In the genomic region with DNA sequence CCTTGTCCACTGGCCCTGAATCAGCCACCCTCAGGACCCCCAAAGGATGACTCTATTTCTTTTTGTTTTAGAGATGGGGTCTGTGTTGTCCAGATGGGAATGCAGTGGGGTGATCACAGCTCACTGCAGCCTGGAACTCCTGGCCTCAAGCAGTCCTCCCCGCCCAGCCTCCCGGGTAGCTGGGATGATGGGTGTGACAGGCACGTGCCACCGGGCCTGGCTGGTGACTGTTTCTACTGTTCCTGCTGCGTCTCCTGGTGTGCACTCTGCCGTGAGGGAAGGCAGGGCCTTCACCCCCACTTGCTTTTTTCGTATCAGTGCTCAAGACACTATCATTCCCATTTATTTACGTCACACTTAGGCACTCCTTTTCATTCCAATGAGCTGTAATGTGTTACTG, we compare ENCODE assay signal across 21 cellular contexts. TPM values are rescaled to one million over a fixed set of nuclear protein-coding genes. Genes with fewer than 3 reads are reported as not detected.
DNase-seq lines count a peak whose midpoint lies in the region; ATAC-seq and TF ChIP-seq lines count a peak whose summit lies in the region.
"Had no signal": no experiment of that assay in that cellular context is flagged by ENCODE, and none has a peak within 500 bp of the region (broad histone marks: within the 10 kb centered on the region; RNA-seq: fewer than 3 reads in every experiment).

No MANE protein-coding gene starts in this region.

- no peak overlapping the region for H3K4me3 ChIP-seq in neural progenitor cell
- H3K4me3 ChIP-seq: GM12878, GM23338 had no signal

- H4K20me1 ChIP-seq in neural progenitor cell (ENCODE audit: low read depth), result no peaks in the 10 kb centered on the region

- H3K36me3 ChIP-seq in neural progenitor cell, result no peaks in the 10 kb centered on the region
- H3K36me3 ChIP-seq: BE2C had no signal

- H3F3A ChIP-seq in neural progenitor cell (ENCODE audit: low read depth), result peaks cover 15% of the 10 kb centered on the region

- H3K9ac ChIP-seq in neural progenitor cell, result no peak overlapping the region
- H3K9ac ChIP-seq: KMS-11 had no signal

- no peak overlapping the region for H2AFZ ChIP-seq in neural progenitor cell (replicated peaks)
- H2AFZ ChIP-seq: GM23338 had no signal

- H3K9me3 ChIP-seq in neural progenitor cell (ENCODE audit: low read depth), result no peaks in the 10 kb centered on the region
- H3K9me3 ChIP-seq: BE2C had no signal

- no peaks in the 10 kb centered on the region for H3K36me3 Mint-ChIP-seq in neural progenitor cell
- H3K36me3 Mint-ChIP-seq: CD8-positive, alpha-beta T cell had no signal

- peak overlapping the region; percentile 43 for H3K4me3 Mint-ChIP-seq in neural progenitor cell
- H3K4me3 Mint-ChIP-seq: CD14-positive monocyte; CD8-positive, alpha-beta T cell; GM23338; HFFc6; IgD-negative memory B cell had no signal

- TF ChIP-seq RAD21 in Ishikawa (IDR thresholded peaks at IDR 0.05; ENCODE audit: low read depth), result no peak

- DNase-seq in caudate nucleus (lab: John Stamatoyannopoulos, UW), result no peak
- DNase-seq in neural progenitor cell (ENCODE audit: low spot score), result no peak
- no peak for DNase-seq in OCI-M2 (lab: John Stamatoyannopoulos, UW; ENCODE audit: unreplicated experiment)
- DNase-seq in GM03348 (ENCODE audit: low spot score), result no peak
- DNase-seq: ACHN; BE2C; Calu3; CD8-positive, alpha-beta T cell; DMS79 treated with DMSO at 0.1 percent for 48 hours; GF-D8; H7; HFFc6 had no signal

- H3K27me3 Mint-ChIP-seq in neural progenitor cell (ENCODE audit: insufficient read depth, low read depth), result peaks cover 15% of the 10 kb centered on the region

- H3K27ac Mint-ChIP-seq in neural progenitor cell, result no peak overlapping the region
- H3K27ac Mint-ChIP-seq: CD8-positive, alpha-beta T cell; GM23338; HFFc6; IgD-negative memory B cell had no signal

- peaks cover 9% of the 10 kb centered on the region for H3K9me3 Mint-ChIP-seq in neural progenitor cell
- H3K9me3 Mint-ChIP-seq: CD8-positive, alpha-beta T cell; IgD-negative memory B cell had no signal

- no peak overlapping the region for H3K4me2 ChIP-seq in neural progenitor cell
- H3K4me2 ChIP-seq: GM23338, KMS-11 had no signal

- H3K4me1 ChIP-seq in neural progenitor cell, result no peaks in the 10 kb centered on the region
- H3K4me1 ChIP-seq: BE2C had no signal

- H3K4me1 Mint-ChIP-seq in neural progenitor cell, result peaks cover 8% of the 10 kb centered on the region
- H3K4me1 Mint-ChIP-seq: GM23338, IgD-negative memory B cell had no signal

- H3K79me2 ChIP-seq in neural progenitor cell (ENCODE audit: low read depth), result no peaks in the 10 kb centered on the region

- H3K27ac ChIP-seq in caudate nucleus (ENCODE audit: low read depth, low read length), result peak overlapping the region; percentile 7
- H3K27ac ChIP-seq in neural progenitor cell, result no peak overlapping the region
- peak overlapping the region; percentile 65 for H3K27ac ChIP-seq in temporal lobe (ENCODE audit: low read depth, low read length)
- H3K27ac ChIP-seq: KMS-11 had no signal

- 0 out of 2 replicates have a peak, but pooled peaks have one; percentile 21 for TF ChIP-seq EP300 in Ishikawa (IDR thresholded peaks at IDR 0.05; ENCODE audit: borderline replicate concordance)

- TF ChIP-seq CTCF in neural progenitor cell (IDR thresholded peaks at IDR 0.05), result no peak

- H3K27me3 ChIP-seq in neural progenitor cell, result no peaks in the 10 kb centered on the region
- H3K27me3 ChIP-seq: BE2C had no signal

- no peak for ATAC-seq in GM21423 (IDR thresholded peaks at IDR 0.05; ENCODE audit: unreplicated experiment)
- ATAC-seq: CD8-positive, alpha-beta T cell; GM12878; GM23338; HCT116 had no signal

TF ChIP-seq in Ishikawa, 13 proteins besides CTCF, POLR2A, EP300 and RAD21:
- TF ChIP-seq TCF12 (IDR thresholded peaks at IDR 0.05; ENCODE audit: low read depth), result 0 out of 2 replicates have a peak, but pooled peaks have one; percentile 19
- no peak for TF ChIP-seq CEBPB (IDR thresholded peaks at IDR 0.05)
- peak; percentile 46; the same call in 1 of the 2 replicates for TF ChIP-seq TEAD4 (IDR thresholded peaks at IDR 0.05)
- TF ChIP-seq, protein P1, sequence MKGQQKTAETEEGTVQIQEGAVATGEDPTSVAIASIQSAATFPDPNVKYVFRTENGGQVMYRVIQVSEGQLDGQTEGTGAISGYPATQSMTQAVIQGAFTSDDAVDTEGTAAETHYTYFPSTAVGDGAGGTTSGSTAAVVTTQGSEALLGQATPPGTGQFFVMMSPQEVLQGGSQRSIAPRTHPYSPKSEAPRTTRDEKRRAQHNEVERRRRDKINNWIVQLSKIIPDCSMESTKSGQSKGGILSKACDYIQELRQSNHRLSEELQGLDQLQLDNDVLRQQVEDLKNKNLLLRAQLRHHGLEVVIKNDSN (IDR thresholded peaks at IDR 0.05), result peak; percentile 71
- TF ChIP-seq, protein P2, sequence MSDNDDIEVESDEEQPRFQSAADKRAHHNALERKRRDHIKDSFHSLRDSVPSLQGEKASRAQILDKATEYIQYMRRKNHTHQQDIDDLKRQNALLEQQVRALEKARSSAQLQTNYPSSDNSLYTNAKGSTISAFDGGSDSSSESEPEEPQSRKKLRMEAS (IDR thresholded peaks at IDR 0.05), result peak; percentile 94
- TF ChIP-seq NFIC (IDR thresholded peaks at IDR 0.05), result peak; percentile 38; the same call in 1 of the 2 replicates
TF ChIP-seq in Ishikawa: peak in this region for 5.

RNA-seq across cellular contexts. Expression of a gene that starts 25.3 kb away (rescaled TPM):
- not detected in 2 replicates for total RNA-seq in neural progenitor cell (ENCODE audit: low replicate concordance)
- total RNA-seq in temporal lobe, result not detected
- total RNA-seq: Calu3; CD8-positive, alpha-beta T cell; GM12878; GM23338; H7; HFFc6 had no signal

RNA-seq across cellular contexts. Expression of a gene that starts 26.1 kb away (rescaled TPM):
- total RNA-seq in neural progenitor cell (ENCODE audit: low replicate concordance), result 0.32 and 4.4 TPM in 2 replicates
- 7.9 TPM for total RNA-seq in temporal lobe
- total RNA-seq: Calu3, GM12878 had no signal
